In the genomic region with DNA sequence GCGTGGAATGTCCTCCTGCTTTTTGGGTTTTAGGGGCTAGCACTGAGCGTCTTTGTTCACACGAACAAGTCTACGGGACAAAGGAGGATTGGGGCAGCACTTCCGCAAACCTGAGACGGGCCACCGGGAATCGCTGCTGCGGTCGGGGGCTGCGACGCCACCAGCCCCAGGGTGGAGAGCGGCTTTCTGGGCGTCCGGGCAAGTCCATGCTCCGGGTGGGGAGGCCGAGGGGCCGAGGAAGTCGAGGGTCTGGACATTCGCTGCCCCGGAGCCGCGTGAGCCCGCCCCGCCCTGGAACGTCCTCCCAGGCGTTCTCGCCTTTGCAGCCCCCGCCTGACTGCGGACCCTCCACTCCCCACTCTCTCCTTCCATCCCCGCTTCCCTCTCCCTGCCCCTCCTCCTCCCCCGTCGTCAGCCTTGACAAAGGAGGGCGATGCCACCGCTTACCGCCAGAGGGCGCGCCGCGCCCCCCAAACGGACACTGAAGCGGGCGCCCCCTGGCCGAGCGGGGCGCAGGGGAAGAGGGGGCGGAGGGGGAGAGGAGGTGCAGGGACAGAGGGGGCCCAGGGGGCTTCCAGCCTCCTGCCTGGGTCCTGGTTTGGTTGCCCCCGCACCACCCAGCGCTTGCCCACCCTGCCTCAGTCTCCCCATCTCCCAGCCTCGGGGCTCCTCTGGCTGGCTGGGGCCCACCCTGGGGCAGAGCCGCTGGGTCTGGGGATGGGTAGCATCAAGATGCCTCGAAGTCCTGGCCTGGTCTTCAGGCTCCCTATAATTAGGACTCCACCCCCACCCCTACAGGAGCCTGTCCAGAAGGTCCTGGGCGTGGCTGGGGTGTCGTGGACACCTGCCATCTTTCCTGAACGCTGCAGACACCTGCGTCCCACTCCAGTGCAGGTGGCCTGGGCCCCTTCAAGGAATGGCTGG, we compare ENCODE assay signal across 8 cellular contexts. TPM values are rescaled to one million over a fixed set of nuclear protein-coding genes. Genes with fewer than 3 reads are reported as not detected.
DNase-seq lines count a peak whose midpoint lies in the region; ATAC-seq, FAIRE-seq and TF ChIP-seq lines count a peak whose summit lies in the region.

No MANE protein-coding gene starts in this region.

- POLR2A ChIA-PET in WTC11 (lab: Charles Lee): no interaction called here

- no peak overlapping the region for H3K4me3 ChIP-seq in kidney (ENCODE audit: low read length in 2 of 2)

- H3K27me3 Mint-ChIP-seq in WTC11 (ENCODE audit: low read depth): peaks cover 38% of the 10 kb centered on the region

- CTCF ChIA-PET in WTC11 (lab: Charles Lee): interaction anchor here (1.2 to 2.2 kb wide), 7 partner anchors 10 to 56 kb away, joined by 3 to 15 read pairs (median 5); no protein-coding TSS in a partner anchor

- intact Hi-C loops in kidney (cut with DNase I): loop anchor here (5.0 kb wide), 1 partner anchor 52 kb away; no protein-coding TSS in a partner anchor

- ATAC-seq in WTC11: peak; percentile 90
- ATAC-seq in GM19328 (IDR thresholded peaks at IDR 0.05; ENCODE audit: unreplicated experiment): no peak

- H3K9me3 ChIP-seq in kidney (ENCODE audit: control insufficient read depth in 1 of 2, low read length in 2 of 2): no peaks in the 10 kb centered on the region

- H3K36me3 ChIP-seq in kidney (ENCODE audit: control insufficient read depth in 1 of 2, insufficient read depth in 2 of 2, low read length in 2 of 2): no peaks in the 10 kb centered on the region

- no peak overlapping the region for H3K27ac Mint-ChIP-seq in WTC11

- peaks cover 25% of the 10 kb centered on the region for H3K36me3 Mint-ChIP-seq in WTC11

- DNase-seq in NCI-H524 (lab: John Stamatoyannopoulos, UW) (peak; percentile 25 to 66), NCI-H524 treated with DMSO at 0.1 percent for 48 hours (lab: John Stamatoyannopoulos, UW) (no peak), HuH-7.5 (ENCODE audit: low spot score) (peak; percentile 87), WTC11 (ENCODE audit: low spot score) (peak; percentile 87), caudate nucleus (lab: John Stamatoyannopoulos, UW) (peak in 48 of 61 donors; percentile 7 to 74 (median 46)), kidney (peak; percentile 72)
- peak; percentile 43 to 56 for DNase-seq in stimulated activated CD4-positive, alpha-beta T cell treated with anti-CD3 and anti-CD28 coated beads, Interleukin-15, amount 100 ng/mL, for 1 hour (ENCODE audit: low read depth in 1 of 2, low spot score in 1 of 2)

- TF ChIP-seq CTCF in WTC11 (IDR thresholded peaks at IDR 0.05): peak; percentile 99
- peak; percentile 91 for TF ChIP-seq CTCF in kidney (IDR thresholded peaks at IDR 0.05; ENCODE audit: borderline replicate concordance, extremely low read depth, insufficient read depth)

- peak overlapping the region; percentile 78 for H3K4me3 Mint-ChIP-seq in WTC11

- H3K4me1 ChIP-seq in kidney (ENCODE audit: control insufficient read depth in 1 of 2, insufficient read depth in 1 of 2, low read depth in 1 of 2, low read length in 2 of 2): peaks cover 0 to 3% of the 10 kb centered on the region in 2 donors

- no peak overlapping the region for H3K9ac ChIP-seq in kidney (ENCODE audit: low read length in 2 of 2)

- peaks cover 28% of the 10 kb centered on the region for H3K9me3 Mint-ChIP-seq in WTC11

- H3K4me1 Mint-ChIP-seq in WTC11: no peaks in the 10 kb centered on the region

- FAIRE-seq in kidney (lab: Jason Lieb, UNC): no peak

- H3K27ac ChIP-seq in caudate nucleus (ENCODE audit: low read depth, low read length) (no peak overlapping the region), kidney (ENCODE audit: low read depth in 2 of 2, low read length in 2 of 2) (no peak overlapping the region)

TF ChIP-seq in WTC11, 78 proteins besides CTCF, POLR2A, EP300 and RAD21 (continues in another document):
- TF ChIP-seq CBFB (CRISPR knock-in tag; IDR thresholded peaks at IDR 0.05; ENCODE audit: low read depth) (peak; percentile 87; the same call in 1 of the 2 replicates), ZBTB21 (CRISPR knock-in tag; IDR thresholded peaks at IDR 0.05; ENCODE audit: borderline replicate concordance) (peak; percentile 65; the same call in 1 of the 2 replicates), ZNF423 (CRISPR knock-in tag; IDR thresholded peaks at IDR 0.05) (0 out of 2 replicates have a peak, but pooled peaks have one; percentile 14), PRRX2 (CRISPR knock-in tag; IDR thresholded peaks at IDR 0.05) (no peak), KAT7 (CRISPR knock-in tag; IDR thresholded peaks at IDR 0.05; ENCODE audit: borderline replicate concordance) (0 out of 2 replicates have a peak, but pooled peaks have one; percentile 57), ZNF232 (CRISPR knock-in tag; IDR thresholded peaks at IDR 0.05) (0 out of 2 replicates have a peak, but pooled peaks have one; percentile 60), TP53 (CRISPR knock-in tag; IDR thresholded peaks at IDR 0.05) (0 out of 2 replicates have a peak, but pooled peaks have one; percentile 50), SP1 (CRISPR knock-in tag; conservative IDR thresholded peaks at IDR 0.05) (peak; percentile 82), TEAD1 (CRISPR knock-in tag; IDR thresholded peaks at IDR 0.05) (0 out of 2 replicates have a peak, but pooled peaks have one; percentile 36), RORB (CRISPR knock-in tag; IDR thresholded peaks at IDR 0.05) (no peak), RELA (CRISPR knock-in tag; IDR thresholded peaks at IDR 0.05; ENCODE audit: borderline replicate concordance) (peak; percentile 75; the same call in 1 of the 2 replicates)
- TF ChIP-seq, protein P1, sequence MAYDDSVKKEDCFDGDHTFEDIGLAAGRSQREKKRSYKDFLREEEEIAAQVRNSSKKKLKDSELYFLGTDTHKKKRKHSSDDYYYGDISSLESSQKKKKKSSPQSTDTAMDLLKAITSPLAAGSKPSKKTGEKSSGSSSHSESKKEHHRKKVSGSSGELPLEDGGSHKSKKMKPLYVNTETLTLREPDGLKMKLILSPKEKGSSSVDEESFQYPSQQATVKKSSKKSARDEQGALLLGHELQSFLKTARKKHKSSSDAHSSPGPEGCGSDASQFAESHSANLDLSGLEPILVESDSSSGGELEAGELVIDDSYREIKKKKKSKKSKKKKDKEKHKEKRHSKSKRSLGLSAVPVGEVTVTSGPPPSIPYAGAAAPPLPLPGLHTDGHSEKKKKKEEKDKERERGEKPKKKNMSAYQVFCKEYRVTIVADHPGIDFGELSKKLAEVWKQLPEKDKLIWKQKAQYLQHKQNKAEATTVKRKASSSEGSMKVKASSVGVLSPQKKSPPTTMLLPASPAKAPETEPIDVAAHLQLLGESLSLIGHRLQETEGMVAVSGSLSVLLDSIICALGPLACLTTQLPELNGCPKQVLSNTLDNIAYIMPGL (CRISPR knock-in tag; IDR thresholded peaks at IDR 0.05): peak; percentile 90
- TF ChIP-seq, protein P2, sequence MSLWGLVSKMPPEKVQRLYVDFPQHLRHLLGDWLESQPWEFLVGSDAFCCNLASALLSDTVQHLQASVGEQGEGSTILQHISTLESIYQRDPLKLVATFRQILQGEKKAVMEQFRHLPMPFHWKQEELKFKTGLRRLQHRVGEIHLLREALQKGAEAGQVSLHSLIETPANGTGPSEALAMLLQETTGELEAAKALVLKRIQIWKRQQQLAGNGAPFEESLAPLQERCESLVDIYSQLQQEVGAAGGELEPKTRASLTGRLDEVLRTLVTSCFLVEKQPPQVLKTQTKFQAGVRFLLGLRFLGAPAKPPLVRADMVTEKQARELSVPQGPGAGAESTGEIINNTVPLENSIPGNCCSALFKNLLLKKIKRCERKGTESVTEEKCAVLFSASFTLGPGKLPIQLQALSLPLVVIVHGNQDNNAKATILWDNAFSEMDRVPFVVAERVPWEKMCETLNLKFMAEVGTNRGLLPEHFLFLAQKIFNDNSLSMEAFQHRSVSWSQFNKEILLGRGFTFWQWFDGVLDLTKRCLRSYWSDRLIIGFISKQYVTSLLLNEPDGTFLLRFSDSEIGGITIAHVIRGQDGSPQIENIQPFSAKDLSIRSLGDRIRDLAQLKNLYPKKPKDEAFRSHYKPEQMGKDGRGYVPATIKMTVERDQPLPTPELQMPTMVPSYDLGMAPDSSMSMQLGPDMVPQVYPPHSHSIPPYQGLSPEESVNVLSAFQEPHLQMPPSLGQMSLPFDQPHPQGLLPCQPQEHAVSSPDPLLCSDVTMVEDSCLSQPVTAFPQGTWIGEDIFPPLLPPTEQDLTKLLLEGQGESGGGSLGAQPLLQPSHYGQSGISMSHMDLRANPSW (CRISPR knock-in tag; conservative IDR thresholded peaks at IDR 0.05; ENCODE audit: low read depth): no peak
- TF ChIP-seq, protein P3, sequence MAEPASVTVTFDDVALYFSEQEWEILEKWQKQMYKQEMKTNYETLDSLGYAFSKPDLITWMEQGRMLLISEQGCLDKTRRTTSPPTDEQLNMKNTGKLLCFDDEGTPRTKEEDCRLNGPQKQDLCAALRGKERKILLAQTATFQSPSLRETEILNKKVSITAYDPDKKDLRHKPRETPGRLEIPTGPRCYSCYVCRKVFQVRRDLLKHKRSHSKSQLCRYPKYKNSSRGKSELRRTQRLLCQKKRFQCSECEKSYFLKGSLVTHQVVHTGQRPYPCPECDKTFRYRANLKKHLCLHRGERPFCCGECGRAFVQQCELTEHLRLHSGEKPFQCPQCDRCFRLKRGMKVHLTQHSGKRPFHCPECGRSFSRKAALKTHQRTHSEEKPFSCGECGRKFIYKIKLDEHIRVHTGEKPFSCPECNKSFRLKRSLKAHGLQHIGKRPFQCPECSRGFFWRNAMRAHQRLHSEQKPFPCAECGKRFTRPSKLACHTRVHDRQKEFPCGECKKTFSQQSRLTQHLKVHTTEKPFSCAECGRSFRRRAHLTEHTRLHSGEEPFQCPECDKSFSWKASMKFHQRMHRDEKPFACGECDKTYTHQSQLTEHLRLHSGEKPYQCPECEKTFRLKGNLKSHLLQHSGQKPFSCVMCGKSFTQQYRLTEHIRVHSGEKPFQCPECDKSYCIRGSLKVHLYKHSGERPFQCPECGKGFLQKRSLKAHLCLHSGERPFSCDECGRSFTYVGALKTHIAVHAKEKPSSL (CRISPR knock-in tag; conservative IDR thresholded peaks at IDR 0.05): no peak
- TF ChIP-seq, protein P4, sequence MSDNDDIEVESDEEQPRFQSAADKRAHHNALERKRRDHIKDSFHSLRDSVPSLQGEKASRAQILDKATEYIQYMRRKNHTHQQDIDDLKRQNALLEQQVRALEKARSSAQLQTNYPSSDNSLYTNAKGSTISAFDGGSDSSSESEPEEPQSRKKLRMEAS (CRISPR knock-in tag; IDR thresholded peaks at IDR 0.05): peak; percentile 56; the same call in 1 of the 2 replicates

RNA-seq across cellular contexts. Expression of a gene that starts 39.1 kb away (rescaled TPM):
- total RNA-seq in WTC11 (2021): 69.0 to 82.4 TPM (median 72.4 TPM) in 3 replicates
- total RNA-seq in kidney: 82.7 TPM
- polyA plus RNA-seq in kidney (ENCODE audit: insufficient read depth, low read depth, low replicate concordance): 58.5 TPM

RNA-seq across cellular contexts. Expression of a gene that starts 45.7 kb away (rescaled TPM):
- total RNA-seq in WTC11 (2021) (2.4 to 3.9 TPM (median 3.6 TPM) in 3 replicates), kidney (0.50 TPM)
- polyA plus RNA-seq in kidney (ENCODE audit: insufficient read depth, low read depth, low replicate concordance): 0.67 TPM
